In genomic region chr9:128258326-128258725, GRCh38 we compare ENCODE assay signal across 34 cellular contexts.
"Had no signal": no experiment of that assay in that cellular context is flagged by ENCODE, and none has a peak within 500 bp of the region (broad histone marks: within the 10 kb centered on the region; RNA-seq: fewer than 3 reads in every experiment).

No MANE protein-coding gene starts in this region.

- H3K27ac ChIP-seq: ascending aorta, cardiac muscle cell, WERI-Rb-1 had no signal

- H3K4me1 Mint-ChIP-seq: activated CD4-positive, alpha-beta memory T cell treated with anti-CD3 and anti-CD28 coated beads, Interleukin-2, amount 10 ng/mL, durations not matched to agents 7 days and 5 days; activated CD8-positive, alpha-beta memory T cell treated with anti-CD3 and anti-CD28 coated beads, Interleukin-2, amount 10 ng/mL, durations not matched to agents 7 days and 5 days; activated T-helper 17 cell treated with anti-CD3 and anti-CD28 coated beads, Interleukin-2, amount 50 U/mL, for 72 hours had no signal

- H3K27me3 ChIP-seq: ascending aorta, cardiac muscle cell had no signal

- ATAC-seq: activated CD8-positive, alpha-beta memory T cell treated with anti-CD3 and anti-CD28 coated beads, Interleukin-2, amount 10 ng/mL, durations not matched to agents 7 days and 5 days; activated T-helper 17 cell treated with anti-CD3 and anti-CD28 coated beads, Interleukin-2, amount 50 U/mL, for 72 hours; K562; Panc1; Right ventricle myocardium inferior had no signal

- H3K9me3 ChIP-seq: ascending aorta had no signal

- H3K9me3 Mint-ChIP-seq: activated CD4-positive, alpha-beta memory T cell treated with anti-CD3 and anti-CD28 coated beads, Interleukin-2, amount 10 ng/mL, durations not matched to agents 7 days and 5 days; activated naive CD8-positive, alpha-beta T cell treated with anti-CD3 and anti-CD28 coated beads for 36 hours; activated T-helper 17 cell treated with anti-CD3 and anti-CD28 coated beads, Interleukin-2, amount 50 U/mL, for 72 hours had no signal

- DNase-seq: activated CD4-positive, alpha-beta memory T cell treated with anti-CD3 and anti-CD28 coated beads, Interleukin-2, amount 10 ng/mL, durations not matched to agents 7 days and 5 days; activated CD4-positive, alpha-beta T cell treated with anti-CD3 and anti-CD28 coated beads for 1 hour; activated CD4-positive, alpha-beta T cell treated with anti-CD3 and anti-CD28 coated beads for 48 hours; activated CD4-positive, CD25-positive, alpha-beta regulatory T cell; activated CD8-positive, alpha-beta memory T cell treated with anti-CD3 and anti-CD28 coated beads for 24 hours; activated CD8-positive, alpha-beta memory T cell treated with anti-CD3 and anti-CD28 coated beads, Interleukin-2, amount 10 ng/mL, durations not matched to agents 7 days and 5 days; activated CD8-positive, alpha-beta memory T cell treated with anti-CD3 and anti-CD28 coated beads, Interleukin-2, amount 50 U/mL, for 48 hours; activated effector memory CD4-positive, alpha-beta T cell treated with anti-CD3 and anti-CD28 coated beads, Interleukin-2, amount 50 U/mL, for 16 hours; activated naive CD4-positive, alpha-beta T cell; activated naive CD4-positive, alpha-beta T cell treated with anti-CD3 and anti-CD28 coated beads, Interleukin-2, amount 50 U/mL, for 16 hours; activated naive CD8-positive, alpha-beta T cell treated with anti-CD3 and anti-CD28 coated beads for 36 hours; activated T-cell treated with anti-CD3 and anti-CD28 coated beads, Interleukin-2, amount 50 U/mL, for 48 hours; amniotic stem cell; NCI-H1092 treated with DMSO at 0.1 percent for 48 hours; NCI-H1417; NCI-H187 treated with DMSO at 0.1 percent for 48 hours; NCI-H2081; NCI-H226; NCI-H446 treated with DMSO at 0.1 percent for 48 hours; NCI-H524; NCI-H69; NCI-H82; RPMI8226; SIG-M5; SW 1271; T-helper 1 cell; T1000; WERI-Rb-1 had no signal

- H3K4me3 ChIP-seq: ascending aorta, cardiac muscle cell, K562 had no signal

- H3K27me3 Mint-ChIP-seq: activated CD4-positive, alpha-beta memory T cell treated with anti-CD3 and anti-CD28 coated beads, Interleukin-2, amount 10 ng/mL, durations not matched to agents 7 days and 5 days; activated CD8-positive, alpha-beta memory T cell treated with anti-CD3 and anti-CD28 coated beads, Interleukin-2, amount 10 ng/mL, durations not matched to agents 7 days and 5 days; activated naive CD8-positive, alpha-beta T cell treated with anti-CD3 and anti-CD28 coated beads for 36 hours; activated T-helper 17 cell treated with anti-CD3 and anti-CD28 coated beads, Interleukin-2, amount 50 U/mL, for 72 hours had no signal

- H3K4me1 ChIP-seq: ascending aorta had no signal

- H3K4me3 Mint-ChIP-seq: activated CD4-positive, alpha-beta memory T cell treated with anti-CD3 and anti-CD28 coated beads, Interleukin-2, amount 10 ng/mL, durations not matched to agents 7 days and 5 days; activated CD8-positive, alpha-beta memory T cell treated with anti-CD3 and anti-CD28 coated beads, Interleukin-2, amount 10 ng/mL, durations not matched to agents 7 days and 5 days; activated naive CD8-positive, alpha-beta T cell treated with anti-CD3 and anti-CD28 coated beads for 36 hours; activated T-helper 17 cell treated with anti-CD3 and anti-CD28 coated beads, Interleukin-2, amount 50 U/mL, for 72 hours had no signal

- H3K27ac Mint-ChIP-seq: activated CD4-positive, alpha-beta memory T cell treated with anti-CD3 and anti-CD28 coated beads, Interleukin-2, amount 10 ng/mL, durations not matched to agents 7 days and 5 days; activated CD8-positive, alpha-beta memory T cell treated with anti-CD3 and anti-CD28 coated beads, Interleukin-2, amount 10 ng/mL, durations not matched to agents 7 days and 5 days; activated T-helper 17 cell treated with anti-CD3 and anti-CD28 coated beads, Interleukin-2, amount 50 U/mL, for 72 hours had no signal
